In genomic region chr1:224489585-224490365, GRCh38 we compare ENCODE assay signal across 1 cellular context.
TF ChIP-seq lines count a peak whose summit lies in the region.

No MANE protein-coding gene starts in this region.

TF ChIP-seq in H1, 55 proteins besides CTCF, POLR2A, EP300 and RAD21:
- TF ChIP-seq E2F6 (IDR thresholded peaks at IDR 0.05) (no peak), CHD7 (IDR thresholded peaks at IDR 0.05; ENCODE audit: insufficient replicate concordance, low read length) (no peak), SIX5 (IDR thresholded peaks at IDR 0.05; ENCODE audit: low read depth, low read length) (no peak), TBP (IDR thresholded peaks at IDR 0.05; ENCODE audit: low read depth, low read length) (no peak), NRF1 (IDR thresholded peaks at IDR 0.05; ENCODE audit: low read depth, low read length) (no peak), MAX (IDR thresholded peaks at IDR 0.05) (no peak), YY1 (IDR thresholded peaks at IDR 0.05; ENCODE audit: low read depth, low read length) (no peak), CBX8 (IDR thresholded peaks at IDR 0.05; ENCODE audit: borderline replicate concordance, low read depth, low read length) (no peak), GABPA (IDR thresholded peaks at IDR 0.05; ENCODE audit: borderline replicate concordance, insufficient read depth, low read length) (no peak), TAF1 (IDR thresholded peaks at IDR 0.05; ENCODE audit: low read depth, low read length) (no peak), TCF12 (IDR thresholded peaks at IDR 0.05; ENCODE audit: low read depth, low read length) (no peak), CEBPB (IDR thresholded peaks at IDR 0.05; ENCODE audit: low read depth, low read length) (no peak), POU5F1 (IDR thresholded peaks at IDR 0.05; ENCODE audit: low read depth, low read length) (no peak), KDM4A (IDR thresholded peaks at IDR 0.05; ENCODE audit: low read depth, low read length, severe bottlenecking) (no peak), ASH2L (IDR thresholded peaks at IDR 0.05; ENCODE audit: low read length) (no peak), SP4 (IDR thresholded peaks at IDR 0.05; ENCODE audit: low read length) (no peak), CHD2 (IDR thresholded peaks at IDR 0.05; ENCODE audit: low read length) (no peak), SP1 (IDR thresholded peaks at IDR 0.05; ENCODE audit: low read depth, low read length) (no peak), SAP30 (IDR thresholded peaks at IDR 0.05; ENCODE audit: insufficient read depth, insufficient replicate concordance, low read length) (no peak)
TF ChIP-seq in H1: peak in this region for 0.
